Comparison of ENCODE assay signal across 11 cellular contexts in the genomic region with DNA sequence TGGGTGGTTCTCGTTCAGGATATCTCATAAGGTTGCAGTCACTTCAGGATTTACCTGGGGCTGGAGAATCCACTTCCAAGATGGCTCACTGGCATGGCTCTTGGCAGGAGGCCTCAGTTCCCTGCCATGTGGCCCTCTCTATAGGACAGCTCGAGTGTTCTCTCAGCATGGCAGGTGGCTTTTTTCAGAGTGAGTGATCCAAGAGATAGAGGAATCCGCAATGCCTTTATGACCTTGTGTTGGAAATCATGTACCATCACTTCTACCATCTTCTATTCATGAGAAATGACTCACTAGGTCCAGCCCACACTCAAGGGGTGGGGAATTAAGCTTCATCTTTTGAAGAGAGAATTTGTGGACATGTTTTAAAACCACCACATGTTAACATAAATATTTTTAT. TPM values are rescaled to one million over a fixed set of nuclear protein-coding genes. Genes with fewer than 3 reads are reported as not detected.
DNase-seq lines count a peak whose midpoint lies in the region; ATAC-seq, FAIRE-seq and TF ChIP-seq lines count a peak whose summit lies in the region.
"Had no signal": no experiment of that assay in that cellular context is flagged by ENCODE, and none has a peak within 500 bp of the region (broad histone marks: within the 10 kb centered on the region; RNA-seq: fewer than 3 reads in every experiment).

No MANE protein-coding gene starts in this region.

- no peak for TF ChIP-seq RAD21 in K562 (CRISPR knock-in tag; conservative IDR thresholded peaks at IDR 0.05 in 1 of 2, IDR thresholded peaks at IDR 0.05 in 1 of 2)

- H3K36me3 Mint-ChIP-seq in H9 (ENCODE audit: insufficient read depth in 1 of 3, low read depth in 3 of 3) (no peaks in the 10 kb centered on the region; a peak in 2 of 7 replicates), MCF 10A (ENCODE audit: insufficient read depth, unreplicated experiment) (no peaks in the 10 kb centered on the region)

- whole genome bisulfite sequencing in H9 (ENCODE audit: extremely low coverage, insufficient read length, low lambda C conversion rate): no CpG with 5 or more reads among the region's 3 CpGs
- WGBS in K562 (ENCODE audit: insufficient coverage, low coverage, missing lambda C conversion rate): 32% methylated on average over 3 of the region's 3 CpGs

- no peak overlapping the region for H3K14ac ChIP-seq in H9 (ENCODE audit: insufficient read depth, low read length)

- H3K4me1 ChIP-seq in H9 (ENCODE audit: insufficient read depth, low read length): no peaks in the 10 kb centered on the region
- peaks cover 12 to 19% of the 10 kb centered on the region in 2 experiments; a peak in 4 of 5 replicates for H3K4me1 ChIP-seq in K562 (replicated peaks in 1 of 2; ENCODE audit: control insufficient read depth in 2 of 2, insufficient read depth in 2 of 2, low read length in 2 of 2)

- no peaks in the 10 kb centered on the region for H3K9me3 Mint-ChIP-seq in H9
- no peaks in the 10 kb centered on the region for H3K9me3 Mint-ChIP-seq in MCF 10A (ENCODE audit: unreplicated experiment)

- no peak overlapping the region for H2BK20ac ChIP-seq in H9 (ENCODE audit: low read depth, low read length, poor library complexity, severe bottlenecking)

- no peaks in the 10 kb centered on the region for H3K79me1 ChIP-seq in H9 (ENCODE audit: insufficient read depth, low read depth, low read length, poor library complexity, severe bottlenecking)

- no peak; the same call in 2 of the 3 replicates for ATAC-seq in K562
- ATAC-seq: Right ventricle myocardium inferior had no signal

- CTCF ChIA-PET in K562 (lab: Yijun Ruan, JAX; ENCODE audit: low intra/inter-chr PET ratio): no interaction called here
- CTCF ChIA-PET in MCF 10A (lab: Yijun Ruan, JAX): interaction anchor here (0.9 to 1.7 kb wide), 3 partner anchors 13 to 50 kb away, joined by 3 to 8 read pairs (median 6); no protein-coding TSS in a partner anchor

- no peak for DNase-seq in H9
- DNase-seq in activated CD4-positive, alpha-beta T cell treated with anti-CD3 and anti-CD28 coated beads for 48 hours: peak; percentile 74
- no peak for DNase-seq in K562 (ENCODE audit: extremely low read depth in 1 of 4, low spot score in 3 of 4)
- DNase-seq in stimulated activated CD8-positive, alpha-beta memory T cell treated with anti-CD3 and anti-CD28 coated beads, Interleukin-4, amount 100 ng/mL, for 4 hours (ENCODE audit: low read depth in 2 of 2, low spot score in 1 of 2): peak; percentile 22 to 33
- no peak for DNase-seq in MCF 10A (ENCODE audit: unreplicated experiment)
- no peak for DNase-seq in SW480 (ENCODE audit: low spot score)
- no peak for DNase-seq in DMS153 (lab: John Stamatoyannopoulos, UW)
- DNase-seq: GF-D8, retina had no signal

- H3K4me3 ChIP-seq in K562: no peak overlapping the region
- H3K4me3 ChIP-seq: lung had no signal

- no peak overlapping the region for H2AK5ac ChIP-seq in H9 (ENCODE audit: insufficient read length, low read length)

- H3K9ac ChIP-seq in H9 (ENCODE audit: extremely low read depth, insufficient read length, low read length) (no peak overlapping the region), K562 (ENCODE audit: insufficient read depth in 1 of 2, low read depth in 2 of 2, low read length in 2 of 2) (no peak overlapping the region; a peak in 1 of 4 replicates)

- FAIRE-seq in K562 (lab: Jason Lieb, UNC): no peak

- H3K27ac ChIP-seq in H9 (ENCODE audit: insufficient read length, low read depth, low read length) (no peak overlapping the region), K562 (ENCODE audit: extremely low read depth, low read depth, low read length) (no peak overlapping the region)

- BruUV-seq in K562 (replicated peaks; lab: Mats Ljungman, UMichigan) (no TSS peak), MCF 10A (replicated peaks; lab: Mats Ljungman, UMichigan) (no TSS peak)

- POLR2A ChIA-PET in K562 (lab: Yijun Ruan, JAX): no interaction called here
- POLR2A ChIA-PET in MCF 10A (lab: Yijun Ruan, JAX): interaction anchor here (0.8 to 1.0 kb wide), 2 partner anchors 16 to 21 kb away, joined by 3 read pairs; no protein-coding TSS in a partner anchor

- H2BK120ac ChIP-seq in H9 (ENCODE audit: low read depth, low read length, poor library complexity, severe bottlenecking): peak overlapping the region; percentile 48

- in situ Hi-C loops in K562 (cut with MboI): no loop called here

- H4K20me1 ChIP-seq in H9 (ENCODE audit: control insufficient read depth, insufficient read depth, insufficient read length): no peaks in the 10 kb centered on the region
- 0 out of 2 replicates have a peak, but pooled peaks cover 4% of the 10 kb centered on the region for H4K20me1 ChIP-seq in K562 (replicated peaks; ENCODE audit: control insufficient read depth, insufficient read depth, low read length)

- no peaks in the 10 kb centered on the region for H3K9me1 ChIP-seq in K562 (ENCODE audit: control insufficient read depth, insufficient read depth, low read length)

- H3K27me3 Mint-ChIP-seq in H9 (ENCODE audit: low read depth): no peaks in the 10 kb centered on the region
- peaks cover 16% of the 10 kb centered on the region for H3K27me3 Mint-ChIP-seq in MCF 10A (ENCODE audit: insufficient read depth, unreplicated experiment)

- no peak overlapping the region for H3K56ac ChIP-seq in H9 (ENCODE audit: insufficient read length, low read depth, low read length)

- H3T11ph ChIP-seq in H9 (ENCODE audit: low read length): no peak overlapping the region

- TF ChIP-seq CTCF in H9 (conservative IDR thresholded peaks at IDR 0.05) (no peak), K562 (IDR thresholded peaks at IDR 0.05 in 2 of 3, conservative IDR thresholded peaks at IDR 0.05 in 1 of 3; ENCODE audit: insufficient read depth in 2 of 3, low read depth in 1 of 3, low read length in 3 of 3) (no peak), MCF 10A (IDR thresholded peaks at IDR 0.05; ENCODE audit: unreplicated experiment) (no peak)

- no peak overlapping the region for H3K18ac ChIP-seq in H9 (ENCODE audit: insufficient read length, low read depth, low read length)

- H3K27me3 ChIP-seq in H9 (ENCODE audit: insufficient read depth, low read length): no peaks in the 10 kb centered on the region
- H3K27me3 ChIP-seq in K562 (ENCODE audit: control insufficient read depth in 2 of 2, insufficient read depth in 2 of 2, low read length in 2 of 2): no peaks in the 10 kb centered on the region

- no peak overlapping the region for H3K4ac ChIP-seq in H9 (ENCODE audit: low read depth, low read length)

- TF ChIP-seq EP300 in K562 (IDR thresholded peaks at IDR 0.05; ENCODE audit: low read length): no peak

- H3K4me2 ChIP-seq in H9 (ENCODE audit: insufficient read depth, insufficient read length, low read length): no peak overlapping the region
- H3K4me2 ChIP-seq in K562 (ENCODE audit: insufficient read depth, low read length): no peak overlapping the region

- H4K5ac ChIP-seq in H9 (ENCODE audit: insufficient read length, low read depth, low read length): no peak overlapping the region

- peak overlapping the region in 1 of 3 experiments; percentile 40; a peak in 1 of 7 replicates for H3K27ac Mint-ChIP-seq in H9
- no peak overlapping the region for H3K27ac Mint-ChIP-seq in MCF 10A (ENCODE audit: low read depth, unreplicated experiment)

- no peak overlapping the region for H3K23ac ChIP-seq in H9 (ENCODE audit: insufficient read length, low read depth, low read length)

- no peak overlapping the region for H2BK5ac ChIP-seq in H9 (ENCODE audit: insufficient read length, low read length)

- H4K8ac ChIP-seq in H9 (replicated peaks; ENCODE audit: insufficient read length, low read depth, low read length): no peak overlapping the region

- H2AFZ ChIP-seq in H9 (ENCODE audit: low read length): no peak overlapping the region
- H2AFZ ChIP-seq in K562 (ENCODE audit: low read depth, low read length): no peak overlapping the region

- H2BK12ac ChIP-seq in H9 (ENCODE audit: insufficient read length, low read depth, low read length): no peak overlapping the region

- intact Hi-C loops in K562 (cut with micrococcal nuclease): no loop called here
- intact Hi-C loops in MCF 10A (cut with micrococcal nuclease): no loop called here

- H3K4me3 Mint-ChIP-seq in H9 (no peak overlapping the region), MCF 10A (ENCODE audit: unreplicated experiment) (no peak overlapping the region)

- H3K79me2 ChIP-seq in H9 (ENCODE audit: insufficient read depth, low read length) (no peaks in the 10 kb centered on the region), K562 (ENCODE audit: control insufficient read depth, insufficient read depth, low read length) (no peaks in the 10 kb centered on the region)

- H3K23me2 ChIP-seq in H9 (ENCODE audit: insufficient read length, low read depth, low read length, poor library complexity, severe bottlenecking): no peaks in the 10 kb centered on the region

- TF ChIP-seq POLR2A in K562 (conservative IDR thresholded peaks at IDR 0.05): no peak

- H3K36me3 ChIP-seq in K562 (ENCODE audit: control insufficient read depth, insufficient read depth, low read length): no peaks in the 10 kb centered on the region

- H4K91ac ChIP-seq in H9 (ENCODE audit: insufficient read length, low read depth, low read length): no peak overlapping the region

- H2BK15ac ChIP-seq in H9 (ENCODE audit: low read depth, low read length): no peak overlapping the region; the same call in 1 of the 2 replicates

- H3K9me3 ChIP-seq in H9 (ENCODE audit: control insufficient read depth, low read depth, low read length) (no peaks in the 10 kb centered on the region), K562 (replicated peaks; ENCODE audit: control insufficient read depth, insufficient read depth, low read depth, low read length) (no peaks in the 10 kb centered on the region)

- peaks cover 17 to 23% of the 10 kb centered on the region in 2 experiments for H3K4me1 Mint-ChIP-seq in H9
- no peaks in the 10 kb centered on the region for H3K4me1 Mint-ChIP-seq in MCF 10A (ENCODE audit: insufficient read depth, unreplicated experiment)

RNA-seq across cellular contexts. Expression of a gene that starts 37.8 kb away (rescaled TPM):
- 8.2 TPM in 2 replicates for total RNA-seq in H9 (2021)
- total RNA-seq in K562 (2011; cell fraction: chromatin; rRNA removed; ENCODE audit: low replicate concordance): 2.3 and 4.1 TPM in 2 replicates
- total RNA-seq in K562 (2011; cell fraction: nucleolus; rRNA removed): 2.7 and 3.0 TPM in 2 replicates
- 3.3 and 4.4 TPM in 2 replicates for total RNA-seq in K562 (2011; cell fraction: nucleoplasm; rRNA removed)
- 7.5 and 10.4 TPM in 2 replicates for total RNA-seq in K562 (2014; rRNA removed)
- total RNA-seq in K562 (2014; rRNA removed; fragmentation: Illumina TruSeq; extraction: Trizol): 6.7 and 6.8 TPM in 2 replicates
- 6.7 TPM in 2 replicates for total RNA-seq in K562 (2015; rRNA removed; fragmentation: Illumina TruSeq; extraction: Trizol)
- 9.4 and 11.5 TPM in 2 replicates for total RNA-seq in K562 (2021)
- 6.8 and 7.1 TPM in 2 replicates for polyA plus RNA-seq in K562 (2011; rRNA removed)
- 4.8 and 6.9 TPM in 2 replicates for polyA plus RNA-seq in K562 (2011; cell fraction: cytosol; rRNA removed)
- polyA plus RNA-seq in K562 (2011; cell fraction: nucleus; rRNA removed): 3.6 and 5.2 TPM in 2 replicates
- 6.1 and 20.4 TPM in 2 replicates for polyA plus RNA-seq in K562 (2012)
- polyA plus RNA-seq in K562 (2014; fragmentation: Illumina TruSeq; extraction: Trizol): 7.9 and 8.9 TPM in 2 replicates
- polyA plus RNA-seq in K562 (2014; fragmentation: Nextera tagmentation; extraction: Ambion mirVana): 1 to 10 TPM; 1.5 to 2.3 TPM
- 6.2 and 6.5 TPM in 2 replicates for polyA plus RNA-seq in K562 (2014; rRNA removed)
- 8.5 and 9.7 TPM in 2 replicates for polyA minus RNA-seq in K562 (2011; rRNA and poly(A)+ RNA removed)
- polyA minus RNA-seq in K562 (2011; cell fraction: cytosol; rRNA and poly(A)+ RNA removed): 4.7 and 6.5 TPM in 2 replicates
- 1.2 and 2.7 TPM in 2 replicates for polyA minus RNA-seq in K562 (2011; cell fraction: nucleus; rRNA and poly(A)+ RNA removed)
- total RNA-seq in MCF 10A (2022): not detected in 2 replicates

Comparison
In these comparisons a context has a peak if more than half of its experiments do, and no peak if none do; other contexts are left out.
1. DNase-seq: peak in activated CD4-positive, alpha-beta T cell treated with anti-CD3 and anti-CD28 coated beads for 48 hours (single experiment) and stimulated activated CD8-positive, alpha-beta memory T cell treated with anti-CD3 and anti-CD28 coated beads, Interleukin-4, amount 100 ng/mL, for 4 hours (2 of 2); none in H9 (single experiment), K562 (0 of 4), MCF 10A (single experiment), SW480 (single experiment) and DMS153 (single experiment).